14 cellular contexts compared by ENCODE assay signal in the genomic region with DNA sequence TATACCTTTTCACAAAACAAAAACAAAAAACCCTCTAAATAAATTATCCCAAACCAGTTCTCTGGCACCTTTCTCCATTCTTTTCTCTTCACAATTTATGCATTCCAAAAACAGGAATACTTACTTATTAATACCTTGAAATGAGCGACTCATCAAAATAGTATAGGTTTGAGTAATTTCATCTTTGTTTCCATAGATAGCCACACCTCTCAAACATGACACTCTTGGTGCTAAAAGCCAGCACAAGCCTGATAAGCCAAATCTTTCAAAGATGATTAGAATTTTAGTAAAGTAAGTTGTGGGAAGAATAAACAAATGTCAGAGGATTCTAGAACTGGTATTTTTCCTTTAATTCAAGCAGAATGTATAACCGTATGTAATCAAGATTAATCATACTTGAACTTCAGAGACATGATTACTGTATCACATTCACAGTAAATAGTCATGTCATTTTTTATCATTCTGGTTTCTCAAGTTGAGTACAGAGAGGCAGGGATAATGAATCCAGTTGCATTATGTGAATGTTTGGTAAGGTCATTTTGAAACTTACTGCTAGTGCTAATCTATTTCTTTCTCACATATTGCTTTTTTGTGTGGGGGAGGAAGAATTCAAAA. TPM values are rescaled to one million over a fixed set of nuclear protein-coding genes. Genes with fewer than 3 reads are reported as not detected.
DNase-seq lines count a peak whose midpoint lies in the region; ATAC-seq and TF ChIP-seq lines count a peak whose summit lies in the region.
"Had no signal": no experiment of that assay in that cellular context is flagged by ENCODE, and none has a peak within 500 bp of the region (broad histone marks: within the 10 kb centered on the region; RNA-seq: fewer than 3 reads in every experiment).

No MANE protein-coding gene starts in this region.

- H3K4me1 ChIP-seq in suprapubic skin = no peaks in the 10 kb centered on the region

- no peak for TF ChIP-seq CTCF in chondrocyte (IDR thresholded peaks at IDR 0.05)
- TF ChIP-seq CTCF in dorsolateral prefrontal cortex (IDR thresholded peaks at IDR 0.05 in 54 of 56, conservative IDR thresholded peaks at IDR 0.05 in 2 of 56; ENCODE audit: low read depth in 1 of 56, partially characterized antibody in 56 of 56) = no peak
- no peak for TF ChIP-seq CTCF in suprapubic skin (IDR thresholded peaks at IDR 0.05)

- TF ChIP-seq EP300 in suprapubic skin (IDR thresholded peaks at IDR 0.05) = no peak

- peaks cover 59% of the 10 kb centered on the region for H3K36me3 Mint-ChIP-seq in activated naive CD4-positive, alpha-beta T cell treated with anti-CD3 and anti-CD28 coated beads for 36 hours (ENCODE audit: low read depth)
- peaks cover 32% of the 10 kb centered on the region for H3K36me3 Mint-ChIP-seq in chondrocyte (ENCODE audit: low read depth)
- H3K36me3 Mint-ChIP-seq in stimulated activated naive B cell treated with anti-CD40 and anti-IgM and Interleukin-4, amounts not matched to agents 10 μg/mL and 1 μg/mL and 100 μg/mL, for 72 hours = peaks cover 30 to 63% of the 10 kb centered on the region in 2 donors

- peaks cover 60% of the 10 kb centered on the region for H3K36me3 ChIP-seq in suprapubic skin

- ATAC-seq in stimulated activated naive B cell treated with anti-CD40 and anti-IgM and Interleukin-4, amounts not matched to agents 10 μg/mL and 1 μg/mL and 100 μg/mL, for 72 hours (replicated peaks) = no peak
- no peak for ATAC-seq in GM21423 (IDR thresholded peaks at IDR 0.05; ENCODE audit: unreplicated experiment)

- H3K4me1 Mint-ChIP-seq in activated naive CD4-positive, alpha-beta T cell treated with anti-CD3 and anti-CD28 coated beads for 36 hours (ENCODE audit: low read depth) = peaks cover 20% of the 10 kb centered on the region
- H3K4me1 Mint-ChIP-seq in chondrocyte (ENCODE audit: low read depth) = peaks cover 8% of the 10 kb centered on the region
- peaks cover 0 to 8% of the 10 kb centered on the region in 2 donors for H3K4me1 Mint-ChIP-seq in stimulated activated naive B cell treated with anti-CD40 and anti-IgM and Interleukin-4, amounts not matched to agents 10 μg/mL and 1 μg/mL and 100 μg/mL, for 72 hours

- peak overlapping the region; percentile 63 for H3K27ac Mint-ChIP-seq in activated naive CD4-positive, alpha-beta T cell treated with anti-CD3 and anti-CD28 coated beads for 36 hours
- peak overlapping the region; percentile 76 for H3K27ac Mint-ChIP-seq in chondrocyte (ENCODE audit: unreplicated experiment)
- peak overlapping the region; percentile 43 for H3K27ac Mint-ChIP-seq in stimulated activated naive B cell treated with anti-CD40 and anti-IgM and Interleukin-4, amounts not matched to agents 10 μg/mL and 1 μg/mL and 100 μg/mL, for 72 hours

- H3K4me3 ChIP-seq in dorsolateral prefrontal cortex = no peak overlapping the region
- H3K4me3 ChIP-seq in suprapubic skin = no peak overlapping the region

- peaks cover 9% of the 10 kb centered on the region for H3K9me3 Mint-ChIP-seq in activated naive CD4-positive, alpha-beta T cell treated with anti-CD3 and anti-CD28 coated beads for 36 hours
- H3K9me3 Mint-ChIP-seq in chondrocyte (ENCODE audit: low read depth) = no peaks in the 10 kb centered on the region
- H3K9me3 Mint-ChIP-seq in stimulated activated naive B cell treated with anti-CD40 and anti-IgM and Interleukin-4, amounts not matched to agents 10 μg/mL and 1 μg/mL and 100 μg/mL, for 72 hours = peaks cover 0 to 4% of the 10 kb centered on the region in 2 donors

- no peak overlapping the region for H3K4me3 Mint-ChIP-seq in activated naive CD4-positive, alpha-beta T cell treated with anti-CD3 and anti-CD28 coated beads for 36 hours
- H3K4me3 Mint-ChIP-seq in chondrocyte (ENCODE audit: unreplicated experiment) = no peak overlapping the region
- H3K4me3 Mint-ChIP-seq in stimulated activated naive B cell treated with anti-CD40 and anti-IgM and Interleukin-4, amounts not matched to agents 10 μg/mL and 1 μg/mL and 100 μg/mL, for 72 hours = no peak overlapping the region

- intact Hi-C loops in activated naive CD4-positive, alpha-beta T cell treated with anti-CD3 and anti-CD28 coated beads for 36 hours (cut with micrococcal nuclease) = loop anchor here (1.0 kb wide), 4 partner anchors 12 to 182 kb away; partner anchors contain the start of gene WDR5B
- intact Hi-C loops in dorsolateral prefrontal cortex (cut with DNase I) = no loop called here

- WGBS in suprapubic skin = 83% methylated on average over 2 of the region's 2 CpGs

- CTCF ChIA-PET in activated naive CD4-positive, alpha-beta T cell treated with anti-CD3 and anti-CD28 coated beads for 36 hours (lab: Charles Lee) = interaction anchor here (1.0 kb wide), 1 partner anchor 251 kb away, joined by 3 read pairs; no protein-coding TSS in a partner anchor

- no peaks in the 10 kb centered on the region for H3K27me3 Mint-ChIP-seq in activated naive CD4-positive, alpha-beta T cell treated with anti-CD3 and anti-CD28 coated beads for 36 hours (ENCODE audit: low read depth)
- H3K27me3 Mint-ChIP-seq in chondrocyte (ENCODE audit: low read depth) = no peaks in the 10 kb centered on the region
- H3K27me3 Mint-ChIP-seq in stimulated activated naive B cell treated with anti-CD40 and anti-IgM and Interleukin-4, amounts not matched to agents 10 μg/mL and 1 μg/mL and 100 μg/mL, for 72 hours = no peaks in the 10 kb centered on the region

- no peak for TF ChIP-seq POLR2A in suprapubic skin (IDR thresholded peaks at IDR 0.05)

- no peak for DNase-seq in activated naive CD4-positive, alpha-beta T cell treated with anti-CD3 and anti-CD28 coated beads for 36 hours
- DNase-seq in activated naive CD4-positive, alpha-beta T cell treated with Interleukin-2 at 50 U/mL for 16 hours = no peak
- DNase-seq in RKO (ENCODE audit: low spot score) (peak; percentile 34), chondrocyte (ENCODE audit: low spot score) (no peak), dorsolateral prefrontal cortex (no peak), suprapubic skin (ENCODE audit: low spot score in 2 of 2) (no peak)
- DNase-seq in stimulated activated naive B cell treated with anti-CD40 and anti-IgM and Interleukin-4, amounts not matched to agents 10 μg/mL and 1 μg/mL and 100 μg/mL, for 72 hours = no peak
- DNase-seq: anterior cingulate cortex, DMS 273 treated with DMSO at 0.1 percent for 48 hours, Kasumi-1, NCI-H1694, NCI-H524, T-helper 9 cell had no signal

- no peaks in the 10 kb centered on the region for H3K9me3 ChIP-seq in suprapubic skin

- H3K27me3 ChIP-seq in dorsolateral prefrontal cortex = no peaks in the 10 kb centered on the region
- H3K27me3 ChIP-seq in suprapubic skin = no peaks in the 10 kb centered on the region

- H3K27ac ChIP-seq in dorsolateral prefrontal cortex = no peak overlapping the region
- no peak overlapping the region for H3K27ac ChIP-seq in suprapubic skin

RNA-seq across cellular contexts. Expression of gene WDR5B, which starts 12.1 kb away (rescaled TPM):
- 1 to 10 TPM; 2.3 to 2.9 TPM for total RNA-seq in activated naive CD4-positive, alpha-beta T cell treated with anti-CD3 and anti-CD28 coated beads for 36 hours
- 4.7 to 6.4 TPM (median 5.0 TPM) in 3 replicates for total RNA-seq in chondrocyte
- total RNA-seq in dorsolateral prefrontal cortex = 1 to 10 TPM; 1.2 to 7.1 (median 3.7) TPM
- 1 to 10 TPM; 2.5 to 6.6 (median 3.9) TPM for total RNA-seq in suprapubic skin

RNA-seq across cellular contexts. Expression of gene FAM162A, which starts 44.0 kb away (rescaled TPM):
- 100 to 1,000 TPM; 111 to 112 TPM for total RNA-seq in activated naive CD4-positive, alpha-beta T cell treated with anti-CD3 and anti-CD28 coated beads for 36 hours
- total RNA-seq in chondrocyte (33.7 to 40.1 TPM (median 37.5 TPM) in 3 replicates), dorsolateral prefrontal cortex (100 to 1,000 TPM in 1 of 120 experiments, 10 to 100 TPM in 119; 26.1 to 101 (median 59.2) TPM), suprapubic skin (10 to 100 TPM; 28.6 to 40.3 (median 33.4) TPM)

RNA-seq across cellular contexts. Expression of gene MIX23, which starts 44.9 kb away (rescaled TPM):
- total RNA-seq in activated naive CD4-positive, alpha-beta T cell treated with anti-CD3 and anti-CD28 coated beads for 36 hours = 10 to 100 TPM; 90.5 to 96.1 TPM
- 10.9 to 27.7 TPM (median 19.6 TPM) in 3 replicates for total RNA-seq in chondrocyte
- 10 to 100 TPM in 119 of 120 experiments, 1 to 10 TPM in 1; 7.9 to 34.9 (median 19.6) TPM for total RNA-seq in dorsolateral prefrontal cortex
- total RNA-seq in suprapubic skin = 10 to 100 TPM; 10.2 to 40.1 (median 22.7) TPM
